Comparison of ENCODE assay signal across 20 cellular contexts in genomic region chr9:37547328-37547878, GRCh38.
"Had no signal": no experiment of that assay in that cellular context is flagged by ENCODE, and none has a peak within 500 bp of the region (broad histone marks: within the 10 kb centered on the region; RNA-seq: fewer than 3 reads in every experiment).

No MANE protein-coding gene starts in this region.

- DNase-seq: Karpas-422, KG1, MG63, NCI-H1092, NCI-H1105 treated with DMSO at 0.1 percent for 48 hours, NCI-H1417 treated with DMSO at 0.1 percent for 48 hours, NCI-H146, NCI-H1694 treated with DMSO at 0.1 percent for 48 hours, NCI-H1930, NCI-H2081, NCI-H2107, NCI-H2227 treated with DMSO at 0.1 percent for 48 hours, NCI-H524, NCI-H69, NCI-H774, Peyer's patch, SHP77 treated with DMSO at 0.1 percent for 48 hours, SJCRH30 had no signal

- ATAC-seq: Right ventricle myocardium inferior, SK-N-SH treated with all-trans-retinoic acid at 6 μM for 48 hours had no signal
